ENCODE assay signal across 12 cellular contexts in the genomic region with DNA sequence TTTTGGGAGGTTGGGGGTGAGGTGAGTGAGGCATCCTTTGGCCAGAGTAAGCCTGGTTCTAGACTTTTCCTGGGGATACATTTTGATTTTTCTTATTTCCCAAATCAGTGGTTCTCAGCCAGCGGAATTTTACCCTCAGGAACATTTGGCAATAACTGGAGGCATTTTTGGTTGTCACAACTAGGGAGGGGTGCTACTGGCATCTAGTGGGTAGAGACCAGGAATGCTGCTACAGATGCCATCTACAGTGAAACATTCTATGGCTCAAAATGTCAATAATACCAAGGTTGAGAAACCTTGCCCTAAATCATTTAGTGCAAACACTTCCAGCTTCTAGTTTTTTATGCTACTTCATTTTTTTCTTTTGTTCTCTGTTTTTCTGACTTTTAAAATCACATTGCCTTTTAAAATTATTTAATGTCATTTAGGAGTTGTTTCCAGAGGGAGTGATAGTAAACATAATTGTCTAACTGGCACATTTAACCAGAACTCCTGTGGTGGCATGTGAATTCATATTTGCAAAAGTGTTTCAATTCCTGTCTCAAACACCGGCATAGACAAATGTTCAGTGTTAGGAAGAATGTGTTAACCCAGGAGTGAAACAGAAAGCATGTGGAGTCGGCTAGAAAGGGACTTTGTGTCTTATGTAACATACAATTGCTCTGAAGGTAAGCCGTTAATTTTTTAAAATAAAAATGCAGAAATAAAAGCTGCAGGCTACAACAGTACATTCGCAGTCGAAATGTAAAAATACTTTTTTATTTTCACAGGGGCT. TPM values are rescaled to one million over a fixed set of nuclear protein-coding genes. Genes with fewer than 3 reads are reported as not detected.
A peak's percentile ranks its signal among the peaks of the same experiment; 100 is the strongest.
DNase-seq lines count a peak whose midpoint lies in the region; ATAC-seq, FAIRE-seq and TF ChIP-seq lines count a peak whose summit lies in the region.
"Had no signal": no experiment of that assay in that cellular context is flagged by ENCODE, and none has a peak within 500 bp of the region (broad histone marks: within the 10 kb centered on the region; RNA-seq: fewer than 3 reads in every experiment).

No MANE protein-coding gene starts in this region.

- no peaks in the 10 kb centered on the region for H3K36me3 Mint-ChIP-seq in activated T-cell treated with anti-CD3 and anti-CD28 coated beads, Interleukin-2, amount 50 U/mL, for 72 hours (ENCODE audit: insufficient read depth in 2 of 2)
- H3K36me3 Mint-ChIP-seq: natural killer cell treated with Interleukin-12 subunit alpha and Interleukin-12 subunit beta and Interleukin-15 and Interleukin-18, amount 100 ng/mL, for 72 hours had no signal

- FAIRE-seq in A549 (lab: Jason Lieb, UNC): no peak

- no peak overlapping the region for H3K4me3 ChIP-seq in A549
- no peak overlapping the region for H3K4me3 ChIP-seq in fibroblast of villous mesenchyme (ENCODE audit: low read depth, low read length)
- H3K4me3 ChIP-seq in stomach: no peak overlapping the region

- H3K4me1 ChIP-seq in A549: peaks cover 32% of the 10 kb centered on the region
- peaks cover 0 to 14% (median 11%) of the 10 kb centered on the region in 4 donors for H3K4me1 ChIP-seq in stomach

- no peaks in the 10 kb centered on the region for H3K27me3 ChIP-seq in stomach

- H3K4me1 Mint-ChIP-seq in activated T-cell treated with anti-CD3 and anti-CD28 coated beads, Interleukin-2, amount 50 U/mL, for 72 hours (ENCODE audit: low read depth): no peaks in the 10 kb centered on the region

- no peaks in the 10 kb centered on the region for H3K27me3 Mint-ChIP-seq in activated T-cell treated with anti-CD3 and anti-CD28 coated beads, Interleukin-2, amount 50 U/mL, for 72 hours (ENCODE audit: low read depth)

- peak overlapping the region; percentile 52 for H3K4me2 ChIP-seq in A549

- H3K9me3 ChIP-seq in A549 (no peaks in the 10 kb centered on the region), stomach (no peaks in the 10 kb centered on the region)

- POLR2A ChIA-PET in A549 (lab: Yijun Ruan, JAX): no interaction called here

- ATAC-seq in A549 (no peak), GM18498 (IDR thresholded peaks at IDR 0.05; ENCODE audit: unreplicated experiment) (peak; percentile 55), HG03520 (IDR thresholded peaks at IDR 0.05; ENCODE audit: unreplicated experiment) (no peak)
- ATAC-seq in activated T-cell treated with anti-CD3 and anti-CD28 coated beads, Interleukin-2, amount 50 U/mL, for 72 hours (replicated peaks in 1 of 2): no peak
- ATAC-seq: natural killer cell treated with Interleukin-12 subunit alpha and Interleukin-12 subunit beta and Interleukin-15 and Interleukin-18, amount 100 ng/mL, for 72 hours had no signal

- CTCF ChIA-PET in A549 (lab: Yijun Ruan, JAX): no interaction called here

- intact Hi-C loops in stomach (cut with DNase I; ENCODE audit: low total_unique reads): no loop called here

- TF ChIP-seq CTCF in A549 (IDR thresholded peaks at IDR 0.05) (no peak; the same call in 2 of the 3 replicates), fibroblast of villous mesenchyme (IDR thresholded peaks at IDR 0.05; ENCODE audit: insufficient read depth, low read depth, low read length) (no peak), stomach (IDR thresholded peaks at IDR 0.05) (no peak)

- peak; percentile 21 to 33; a peak in 1 of 5 replicates for TF ChIP-seq RAD21 in A549 (conservative IDR thresholded peaks at IDR 0.05 in 1 of 2, IDR thresholded peaks at IDR 0.05 in 1 of 2)

- no peak overlapping the region for H3K4me3 Mint-ChIP-seq in activated T-cell treated with anti-CD3 and anti-CD28 coated beads, Interleukin-2, amount 50 U/mL, for 72 hours
- H3K4me3 Mint-ChIP-seq: natural killer cell treated with Interleukin-12 subunit alpha and Interleukin-12 subunit beta and Interleukin-15 and Interleukin-18, amount 100 ng/mL, for 72 hours had no signal

- DNase-seq in A549 (ENCODE audit: low read depth in 1 of 2, low spot score in 1 of 2) (peak in 1 of 2 experiments; percentile 7), NOMO-1 treated with DMSO at 0.1 percent for 48 hours (lab: John Stamatoyannopoulos, UW; ENCODE audit: unreplicated experiment) (peak; percentile 62), fibroblast of villous mesenchyme (ENCODE audit: low read depth) (peak; percentile 2), stomach (no peak), NCI-H526 treated with DMSO at 0.1 percent for 48 hours (lab: John Stamatoyannopoulos, UW) (no peak)
- no peak for DNase-seq in activated T-cell treated with anti-CD3 and anti-CD28 coated beads, Interleukin-2, amount 50 U/mL, for 72 hours
- DNase-seq: activated effector memory CD4-positive, alpha-beta T cell treated with anti-CD3 and anti-CD28 coated beads, Interleukin-2, amount 50 U/mL, for 16 hours; caudate nucleus had no signal

- TF ChIP-seq EP300 in A549 (IDR thresholded peaks at IDR 0.05) (no peak), stomach (IDR thresholded peaks at IDR 0.05) (no peak)

- peak overlapping the region; percentile 30 to 50; a peak in 4 of 6 replicates for H3K27ac ChIP-seq in A549
- peak overlapping the region in 1 of 5 donors; percentile 43 for H3K27ac ChIP-seq in stomach
- H3K27ac ChIP-seq: epithelial cell of prostate had no signal

- H3K36me3 ChIP-seq in stomach: no peaks in the 10 kb centered on the region

- no peak overlapping the region for H3K27ac Mint-ChIP-seq in activated T-cell treated with anti-CD3 and anti-CD28 coated beads, Interleukin-2, amount 50 U/mL, for 72 hours
- H3K27ac Mint-ChIP-seq: natural killer cell treated with Interleukin-12 subunit alpha and Interleukin-12 subunit beta and Interleukin-15 and Interleukin-18, amount 100 ng/mL, for 72 hours had no signal

- WGBS in A549 (ENCODE audit: missing lambda C conversion rate): 68% methylated on average over 6 of the region's 6 CpGs
- WGBS in stomach, 5 donors: 50 to 73% (median 60%) methylated on average over 6 of the region's 6 CpGs

- no peaks in the 10 kb centered on the region for H3K9me3 Mint-ChIP-seq in activated T-cell treated with anti-CD3 and anti-CD28 coated beads, Interleukin-2, amount 50 U/mL, for 72 hours
- H3K9me3 Mint-ChIP-seq: natural killer cell treated with Interleukin-12 subunit alpha and Interleukin-12 subunit beta and Interleukin-15 and Interleukin-18, amount 100 ng/mL, for 72 hours had no signal

- no peak for TF ChIP-seq POLR2A in A549 (IDR thresholded peaks at IDR 0.05; ENCODE audit: low read length)
- TF ChIP-seq POLR2A in stomach (IDR thresholded peaks at IDR 0.05): no peak

TF ChIP-seq in A549, 52 proteins besides CTCF, POLR2A, EP300 and RAD21:
- TF ChIP-seq FOXS1 (CRISPR knock-in tag; IDR thresholded peaks at IDR 0.05) (no peak), CEBPB (IDR thresholded peaks at IDR 0.05) (0 out of 4 replicates have a peak, but pooled peaks of 1 of the 2 experiments have one; percentile 3)

RNA-seq across cellular contexts. Expression of a gene that starts 59.0 kb away (rescaled TPM):
- polyA plus RNA-seq in A549 (2011; rRNA removed) (13.5 and 15.9 TPM in 2 replicates), A549 (2017; fragmentation: RNase III; extraction: RNeasy Plus Mini Kit Qiagen cat#74134 plus additional on column Dnase treatment) (11.1 to 12.4 TPM (median 11.5 TPM) in 3 replicates), stomach (1 to 10 TPM; 5.4 to 9.5 (median 6.6) TPM)
- 4.5 and 5.4 TPM in 2 replicates for polyA plus RNA-seq in A549 (2012; cell fraction: cytosol; rRNA removed)
- 2.1 and 3.1 TPM in 2 replicates for polyA plus RNA-seq in A549 (2012; cell fraction: nucleus; rRNA removed)
- 9.2 and 9.6 TPM in 2 replicates for polyA minus RNA-seq in A549 (2011; rRNA and poly(A)+ RNA removed)
- total RNA-seq in fibroblast of villous mesenchyme (10.3 and 16.0 TPM in 2 replicates), stomach (10 to 100 TPM in 2 of 5 donors, 1 to 10 TPM in 3; 2.3 to 19.8 (median 7.1) TPM)
- total RNA-seq in activated T-cell treated with anti-CD3 and anti-CD28 coated beads, Interleukin-2, amount 50 U/mL, for 72 hours: 10 to 100 TPM; 19.5 to 19.8 TPM

RNA-seq across cellular contexts. Expression of a gene that starts 59.1 kb away (rescaled TPM):
- polyA plus RNA-seq in A549 (2011; rRNA removed) (13.5 and 15.1 TPM in 2 replicates), A549 (2017; fragmentation: RNase III; extraction: RNeasy Plus Mini Kit Qiagen cat#74134 plus additional on column Dnase treatment) (12.6 to 13.9 TPM (median 13.6 TPM) in 3 replicates), stomach (1 to 10 TPM; 5.4 to 7.7 (median 5.7) TPM)
- polyA plus RNA-seq in A549 (2012; cell fraction: cytosol; rRNA removed): 6.0 and 6.9 TPM in 2 replicates
- polyA plus RNA-seq in A549 (2012; cell fraction: nucleus; rRNA removed): 2.5 and 3.9 TPM in 2 replicates
- 5.5 and 7.2 TPM in 2 replicates for polyA minus RNA-seq in A549 (2011; rRNA and poly(A)+ RNA removed)
- total RNA-seq in fibroblast of villous mesenchyme (7.1 and 8.2 TPM in 2 replicates), stomach (10 to 100 TPM in 3 of 5 donors, 1 to 10 TPM in 1, not detected in 1; 9.2 to 44.2 (median 21.2) TPM)
- 10 to 100 TPM in 1 of 2 donors, 1 to 10 TPM in 1; 7.3 to 10.3 TPM for total RNA-seq in activated T-cell treated with anti-CD3 and anti-CD28 coated beads, Interleukin-2, amount 50 U/mL, for 72 hours

Comparison
In these comparisons a context has a peak if more than half of its experiments do, and no peak if none do; other contexts are left out.
1. DNase-seq: peak in NOMO-1 treated with DMSO at 0.1 percent for 48 hours (single experiment) and fibroblast of villous mesenchyme (single experiment); none in stomach (single experiment), activated T-cell treated with anti-CD3 and anti-CD28 coated beads, Interleukin-2, amount 50 U/mL, for 72 hours (0 of 2) and NCI-H526 treated with DMSO at 0.1 percent for 48 hours (single experiment).